ENCODE assay signal across 8 cellular contexts in genomic region chr4:21948347-21949072, GRCh38. TPM values are rescaled to one million over a fixed set of nuclear protein-coding genes. Genes with fewer than 3 reads are reported as not detected.
DNase-seq lines count a peak whose midpoint lies in the region; ATAC-seq and TF ChIP-seq lines count a peak whose summit lies in the region.

Gene KCNIP4 (minus strand): TSS chr4:21948772.

- DNase-seq in HCEC 1CT (peak; percentile 27), astrocyte of the cerebellum (ENCODE audit: low read depth) (no peak), kidney tubule cell (ENCODE audit: low spot score) (peak; percentile 34), GM19238 (ENCODE audit: insufficient read length, low spot score) (no peak), NOMO-1 treated with dmso at 0.1 percent for 144 hours (lab: John Stamatoyannopoulos, UW; ENCODE audit: unreplicated experiment) (no peak)

- in situ Hi-C loops in astrocyte of the cerebellum (cut with HindIII; ENCODE audit: low sequenced_read_pairs) = no loop called here

- H3K36me3 ChIP-seq in urinary bladder (ENCODE audit: insufficient read depth) = no peaks in the 10 kb centered on the region

- peak within 1 kb of the TSS; percentile 48 for H3K4me3 ChIP-seq in astrocyte of the cerebellum (ENCODE audit: low read depth, low read length)
- H3K4me3 ChIP-seq in urinary bladder (ENCODE audit: low read depth, low read length) = peak within 1 kb of the TSS; percentile 29

- H3K27ac ChIP-seq in 22Rv1 (no peak within 1 kb of the TSS), urinary bladder (ENCODE audit: low read depth) (no peak within 1 kb of the TSS)

- no peak for ATAC-seq in GM21529 (IDR thresholded peaks at IDR 0.05; ENCODE audit: unreplicated experiment)

- TF ChIP-seq CTCF in 22Rv1 (IDR thresholded peaks at IDR 0.05) (peak; percentile 81), astrocyte of the cerebellum (IDR thresholded peaks at IDR 0.05; ENCODE audit: low read depth, low read length, missing control alignments) (no peak)

- H3K4me1 ChIP-seq in urinary bladder (ENCODE audit: insufficient read depth) = no peaks in the 10 kb centered on the region

- WGBS in urinary bladder = under 1% methylated on average over 81 of the region's 81 CpGs

RNA-seq across cellular contexts. Expression of gene KCNIP4, which starts in this region (rescaled TPM):
- total RNA-seq in urinary bladder = 23.5 TPM
- polyA plus RNA-seq in urinary bladder = 4.9 TPM

Comparison
In these comparisons a context has a peak if more than half of its experiments do, and no peak if none do; other contexts are left out.
1. DNase-seq: peak in HCEC 1CT (single experiment) and kidney tubule cell (single experiment); none in astrocyte of the cerebellum (single experiment), GM19238 (single experiment) and NOMO-1 treated with dmso at 0.1 percent for 144 hours (single experiment).